In genomic region chr11:21948876-21949275, GRCh38 we compare ENCODE assay signal across 27 cellular contexts.
"Had no signal": no experiment of that assay in that cellular context is flagged by ENCODE, and none has a peak within 500 bp of the region (broad histone marks: within the 10 kb centered on the region; RNA-seq: fewer than 3 reads in every experiment).

No MANE protein-coding gene starts in this region.

- DNase-seq: effector CD8-positive, alpha-beta T cell; endodermal cell; esophagus squamous epithelium; foreskin melanocyte; glutamatergic neuron; heart right ventricle; hippocampal formation; islet precursor cell; kidney glomerular epithelial cell; left colon; left ventricle myocardium superior; lower lobe of right lung; naive thymus-derived CD8-positive, alpha-beta T cell; nephron progenitor cell; nucleus accumbens; ovary; posterior cingulate gyrus; psoas muscle; right cardiac atrium; sigmoid colon; stimulated activated CD4-positive, alpha-beta T cell treated with anti-CD3 and anti-CD28 coated beads, Interleukin-2, amount 100 ng/mL, for 24 hours; stimulated activated CD4-positive, alpha-beta T cell treated with anti-CD3 and anti-CD28 coated beads, Interleukin-4, amount 100 ng/mL, for 4 hours; stimulated activated naive CD8-positive, alpha-beta T cell treated with anti-CD3 and anti-CD28 coated beads, Interleukin-15, Interleukin-2, amounts not matched to agents 100 U/mL and 50 U/mL, for 24 hours; substantia nigra; testis; tibial artery had no signal

- H3K27me3 ChIP-seq: esophagus squamous epithelium, heart right ventricle, ovary, sigmoid colon, testis, tibial artery had no signal

- H3K27ac ChIP-seq: esophagus squamous epithelium, heart right ventricle, lower lobe of right lung, ovary, psoas muscle, sigmoid colon, testis, tibial artery had no signal

- H3K9me3 ChIP-seq: esophagus squamous epithelium, lower lobe of right lung, ovary, psoas muscle, testis had no signal

- ATAC-seq: heart right ventricle; left colon; left ventricle myocardium superior; lower lobe of right lung; naive thymus-derived CD8-positive, alpha-beta T cell; psoas muscle; right cardiac atrium; stimulated activated memory B cell treated with anti-CD40 and anti-IgM and Interleukin-4, amounts not matched to agents 10 μg/mL and 1 μg/mL and 100 μg/mL, for 72 hours; stimulated activated naive CD8-positive, alpha-beta T cell treated with anti-CD3 and anti-CD28 coated beads, Interleukin-15, Interleukin-2, amounts not matched to agents 100 U/mL and 50 U/mL, for 24 hours had no signal

- H3K4me1 ChIP-seq: esophagus squamous epithelium, lower lobe of right lung, psoas muscle, sigmoid colon, testis, tibial artery had no signal

- H3K36me3 ChIP-seq: esophagus squamous epithelium, heart right ventricle, lower lobe of right lung, ovary, sigmoid colon, tibial artery had no signal

- H3K4me3 ChIP-seq: esophagus squamous epithelium, heart right ventricle, lower lobe of right lung, ovary, psoas muscle, sigmoid colon, testis, tibial artery had no signal
